ENCODE assay signal across 19 cellular contexts in the genomic region with DNA sequence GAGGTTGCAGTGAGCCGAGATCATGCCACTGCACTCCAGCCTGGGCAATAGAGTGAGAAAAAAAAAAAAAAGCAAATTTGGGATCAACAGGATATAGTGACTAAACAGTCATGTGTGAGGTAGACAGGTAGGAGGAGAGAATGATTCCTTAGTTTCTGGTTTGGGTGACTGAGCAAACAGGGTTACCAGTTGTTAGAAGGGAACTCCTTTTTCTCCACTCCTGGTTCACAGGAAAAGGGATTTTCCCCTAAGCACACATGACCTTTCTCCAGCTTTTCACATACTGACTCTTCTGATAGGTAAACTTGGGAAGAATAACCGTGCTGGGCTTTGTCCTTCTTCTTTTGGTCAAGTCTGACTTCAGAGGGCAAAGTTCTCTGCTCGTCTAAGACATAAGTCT. TPM values are rescaled to one million over a fixed set of nuclear protein-coding genes. Genes with fewer than 3 reads are reported as not detected.
DNase-seq lines count a peak whose midpoint lies in the region; FAIRE-seq and TF ChIP-seq lines count a peak whose summit lies in the region.
"Had no signal": no experiment of that assay in that cellular context is flagged by ENCODE, and none has a peak within 500 bp of the region (broad histone marks: within the 10 kb centered on the region; RNA-seq: fewer than 3 reads in every experiment).

No MANE protein-coding gene starts in this region.

- in situ Hi-C loops in Caki2 (cut with HindIII; ENCODE audit: low pct_unique_long_range_greater_than_20kb, low sequenced_read_pairs): no loop called here

- H3K27me3 ChIP-seq in bronchial epithelial cell (ENCODE audit: control insufficient read depth, insufficient read depth, low read length): peaks cover 1% of the 10 kb centered on the region
- H3K27me3 ChIP-seq: BLaER1 had no signal

- no peak overlapping the region for H3K4me3 ChIP-seq in bronchial epithelial cell (ENCODE audit: low read depth, low read length)
- H3K4me3 ChIP-seq: BLaER1, GM23338 had no signal

- DNase-seq in Caki2 (ENCODE audit: low read depth) (peak; percentile 68), bronchial epithelial cell (ENCODE audit: low read depth) (peak; percentile 35), kidney glomerular epithelial cell (lab: John Stamatoyannopoulos, UW) (peak; percentile 23), renal cortical epithelial cell (ENCODE audit: low read depth) (peak; percentile 71), nephron progenitor cell (no peak), mucosa of gallbladder (ENCODE audit: low spot score) (no peak), type B pancreatic cell (ENCODE audit: extremely low spot score, unreplicated experiment) (no peak)
- DNase-seq: 8988T; Calu3; CD4-positive, alpha-beta memory T cell; DMS79 treated with DMSO at 0.1 percent for 48 hours; GF-D8; H7; HFFc6; IMR-90 had no signal

- TF ChIP-seq CTCF in bronchial epithelial cell (IDR thresholded peaks at IDR 0.05; ENCODE audit: insufficient read depth, low read length, severe bottlenecking) (no peak), nephron progenitor cell (IDR thresholded peaks at IDR 0.05) (no peak), type B pancreatic cell (conservative IDR thresholded peaks at IDR 0.05) (no peak)

- peak; percentile 7 for FAIRE-seq in bronchial epithelial cell (lab: Jason Lieb, UNC)
- FAIRE-seq: HTR-8/SVneo had no signal

- no peaks in the 10 kb centered on the region for H3K36me3 Mint-ChIP-seq in nephron progenitor cell (ENCODE audit: low read depth)
- no peaks in the 10 kb centered on the region for H3K36me3 Mint-ChIP-seq in type B pancreatic cell
- H3K36me3 Mint-ChIP-seq: CD14-positive monocyte; CD4-positive, alpha-beta memory T cell had no signal

- H3K36me3 ChIP-seq in bronchial epithelial cell (ENCODE audit: control insufficient read depth, insufficient read depth, low read length): no peaks in the 10 kb centered on the region
- H3K36me3 ChIP-seq: BLaER1 had no signal

- H3K27me3 Mint-ChIP-seq in nephron progenitor cell (ENCODE audit: low read depth, poor library complexity) (peaks cover 23% of the 10 kb centered on the region), type B pancreatic cell (peaks cover 16% of the 10 kb centered on the region)

- H3K4me1 Mint-ChIP-seq in nephron progenitor cell (peaks cover 38% of the 10 kb centered on the region), type B pancreatic cell (ENCODE audit: unreplicated experiment) (peaks cover 12% of the 10 kb centered on the region)
- H3K4me1 Mint-ChIP-seq: CD14-positive monocyte; CD4-positive, alpha-beta memory T cell had no signal

- no peak overlapping the region for H3K27ac Mint-ChIP-seq in nephron progenitor cell
- H3K27ac Mint-ChIP-seq in type B pancreatic cell: no peak overlapping the region
- H3K27ac Mint-ChIP-seq: CD4-positive, alpha-beta memory T cell; GM23338; HFFc6 had no signal

- H3K9me3 Mint-ChIP-seq in nephron progenitor cell: no peaks in the 10 kb centered on the region
- H3K9me3 Mint-ChIP-seq in type B pancreatic cell: no peaks in the 10 kb centered on the region
- H3K9me3 Mint-ChIP-seq: CD14-positive monocyte; CD4-positive, alpha-beta memory T cell; GM23338; HFFc6 had no signal

- H3K4me3 Mint-ChIP-seq in nephron progenitor cell (no peak overlapping the region), type B pancreatic cell (no peak overlapping the region)
- H3K4me3 Mint-ChIP-seq: CD14-positive monocyte; CD4-positive, alpha-beta memory T cell; GM23338; HFFc6 had no signal

RNA-seq across cellular contexts. Expression of gene WSCD1, which starts 17.3 kb away (rescaled TPM):
- total RNA-seq in Caki2 (2014; rRNA removed; shearing (Covaris generic); ENCODE audit: low replicate concordance): 38.6 and 45.7 TPM in 2 replicates
- 0.13 and 0.26 TPM in 2 replicates for total RNA-seq in bronchial epithelial cell
- total RNA-seq in renal cortical epithelial cell: 15.3 and 19.3 TPM in 2 replicates
- total RNA-seq in mucosa of gallbladder: 2.6 TPM
- total RNA-seq in type B pancreatic cell (ENCODE audit: low replicate concordance): 8.9 and 16.1 TPM in 2 replicates
- total RNA-seq: HFFc6, IMR-90 had no signal

Comparison
In these comparisons a context has a peak if more than half of its experiments do, and no peak if none do; other contexts are left out.
1. DNase-seq: peak in Caki2 (single experiment), bronchial epithelial cell (single experiment), kidney glomerular epithelial cell (single experiment) and renal cortical epithelial cell (single experiment); none in nephron progenitor cell (single experiment), mucosa of gallbladder (single experiment) and type B pancreatic cell (single experiment).